Comparison of ENCODE assay signal across 15 cellular contexts in the genomic region with DNA sequence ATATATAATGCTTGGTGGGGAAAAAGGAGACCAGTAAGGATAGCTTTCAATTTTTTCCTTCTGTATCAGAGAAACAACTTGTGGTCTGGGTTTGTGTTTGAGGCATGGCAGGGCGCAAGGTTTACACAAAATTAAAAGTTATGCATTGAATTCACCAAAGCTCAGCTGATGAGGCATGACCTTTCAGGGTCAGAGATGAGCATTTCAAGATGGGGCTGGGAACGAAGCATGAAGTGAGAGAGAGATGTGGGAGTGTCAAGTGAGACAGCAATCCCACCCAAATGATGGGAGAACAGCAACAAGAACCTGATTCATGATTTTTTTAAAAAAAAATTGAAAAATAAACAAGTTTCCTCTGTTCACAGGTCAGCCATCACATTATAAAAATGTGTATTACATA. TPM values are rescaled to one million over a fixed set of nuclear protein-coding genes. Genes with fewer than 3 reads are reported as not detected.
DNase-seq lines count a peak whose midpoint lies in the region; ATAC-seq and TF ChIP-seq lines count a peak whose summit lies in the region.
"Had no signal": no experiment of that assay in that cellular context is flagged by ENCODE, and none has a peak within 500 bp of the region (broad histone marks: within the 10 kb centered on the region; RNA-seq: fewer than 3 reads in every experiment).

No MANE protein-coding gene starts in this region.

- in situ Hi-C loops in transverse colon (cut with MboI; ENCODE audit: low pct_ligation_motif_present in 1 of 4, low pct_unique_long_range_greater_than_20kb in 1 of 4, low sequenced_read_pairs in 3 of 4) = no loop called here

- TF ChIP-seq CTCF in transverse colon (IDR thresholded peaks at IDR 0.05) (no peak), suprapubic skin (IDR thresholded peaks at IDR 0.05) (no peak)

- H3K9me3 Mint-ChIP-seq in activated naive CD4-positive, alpha-beta T cell treated with anti-CD3 and anti-CD28 coated beads, Interleukin-2, amount 50 U/mL, for 24 hours = no peaks in the 10 kb centered on the region
- no peaks in the 10 kb centered on the region for H3K9me3 Mint-ChIP-seq in activated naive CD4-positive, alpha-beta T cell treated with anti-CD3 and anti-CD28 coated beads, Interleukin-2, amount 10 ng/mL, durations not matched to agents 7 days and 5 days
- H3K9me3 Mint-ChIP-seq in T-cell = no peaks in the 10 kb centered on the region
- no peaks in the 10 kb centered on the region for H3K9me3 Mint-ChIP-seq in activated naive CD8-positive, alpha-beta T cell treated with anti-CD3 and anti-CD28 coated beads for 36 hours
- H3K9me3 Mint-ChIP-seq: central memory CD8-positive, alpha-beta T cell; T-helper 1 cell treated with Interleukin-12 subunit alpha and Interleukin-12 subunit beta and Interleukin-4 antibody, amounts not matched to agents 30 μg/mL and 1 μg/mL, for 36 hours had no signal

- H3K36me3 ChIP-seq in transverse colon (no peaks in the 10 kb centered on the region), suprapubic skin (no peaks in the 10 kb centered on the region)

- peak overlapping the region; percentile 94 for H3K27ac Mint-ChIP-seq in activated naive CD4-positive, alpha-beta T cell treated with anti-CD3 and anti-CD28 coated beads, Interleukin-2, amount 50 U/mL, for 24 hours
- no peak overlapping the region for H3K27ac Mint-ChIP-seq in activated naive CD4-positive, alpha-beta T cell treated with anti-CD3 and anti-CD28 coated beads, Interleukin-2, amount 10 ng/mL, durations not matched to agents 7 days and 5 days
- peak overlapping the region; percentile 3 to 13 for H3K27ac Mint-ChIP-seq in T-cell
- H3K27ac Mint-ChIP-seq in activated naive CD8-positive, alpha-beta T cell treated with anti-CD3 and anti-CD28 coated beads for 36 hours = peak overlapping the region; percentile 90
- H3K27ac Mint-ChIP-seq: T-helper 1 cell treated with Interleukin-12 subunit alpha and Interleukin-12 subunit beta and Interleukin-4 antibody, amounts not matched to agents 30 μg/mL and 1 μg/mL, for 36 hours had no signal

- DNase-seq in activated naive CD4-positive, alpha-beta T cell treated with anti-CD3 and anti-CD28 coated beads, Interleukin-2, amount 10 ng/mL, durations not matched to agents 7 days and 5 days = no peak
- DNase-seq in T-cell = no peak
- no peak for DNase-seq in activated naive CD8-positive, alpha-beta T cell treated with anti-CD3 and anti-CD28 coated beads for 36 hours
- peak; percentile 1 for DNase-seq in transverse colon
- no peak for DNase-seq in NCI-H1694 treated with DMSO at 0.1 percent for 48 hours (lab: John Stamatoyannopoulos, UW)
- no peak for DNase-seq in suprapubic skin (ENCODE audit: low spot score in 2 of 2)
- no peak for DNase-seq in DMS153 treated with DMSO at 0.1 percent for 48 hours (lab: John Stamatoyannopoulos, UW; ENCODE audit: unreplicated experiment)
- DNase-seq: activated CD4-positive, alpha-beta T cell treated with anti-CD3 and anti-CD28 coated beads for 1 hour; Calu3; hippocampal formation; NCI-H1092 had no signal

- peaks cover 13% of the 10 kb centered on the region for H3K27me3 ChIP-seq in transverse colon
- H3K27me3 ChIP-seq in suprapubic skin = peaks cover 25% of the 10 kb centered on the region

- CTCF ChIA-PET in activated naive CD4-positive, alpha-beta T cell treated with anti-CD3 and anti-CD28 coated beads, Interleukin-2, amount 10 ng/mL, durations not matched to agents 7 days and 5 days (lab: Charles Lee) = interaction anchor here (1.7 kb wide), 1 partner anchor 64 kb away, joined by 7 read pairs; no protein-coding TSS in a partner anchor
- CTCF ChIA-PET in T-cell (lab: Charles Lee) = interaction anchor here (0.7 kb wide), 2 partner anchors 18 to 66 kb away, joined by 3 read pairs; no protein-coding TSS in a partner anchor

- H3K36me3 Mint-ChIP-seq in activated naive CD4-positive, alpha-beta T cell treated with anti-CD3 and anti-CD28 coated beads, Interleukin-2, amount 50 U/mL, for 24 hours = peaks cover 2% of the 10 kb centered on the region
- no peaks in the 10 kb centered on the region for H3K36me3 Mint-ChIP-seq in activated naive CD4-positive, alpha-beta T cell treated with anti-CD3 and anti-CD28 coated beads, Interleukin-2, amount 10 ng/mL, durations not matched to agents 7 days and 5 days
- peaks cover 4% of the 10 kb centered on the region for H3K36me3 Mint-ChIP-seq in T-cell
- peaks cover 26% of the 10 kb centered on the region for H3K36me3 Mint-ChIP-seq in activated naive CD8-positive, alpha-beta T cell treated with anti-CD3 and anti-CD28 coated beads for 36 hours

- H3K27ac ChIP-seq in transverse colon (no peak overlapping the region), suprapubic skin (no peak overlapping the region)

- no peak for ATAC-seq in T-cell (replicated peaks in 1 of 4)
- ATAC-seq: K562 had no signal

- H3K9me3 ChIP-seq in transverse colon = no peaks in the 10 kb centered on the region
- no peaks in the 10 kb centered on the region for H3K9me3 ChIP-seq in suprapubic skin

- H3K4me1 ChIP-seq in transverse colon (no peaks in the 10 kb centered on the region), suprapubic skin (peaks cover 6% of the 10 kb centered on the region)

- TF ChIP-seq EP300 in transverse colon (IDR thresholded peaks at IDR 0.05; ENCODE audit: low read depth) = no peak
- TF ChIP-seq EP300 in suprapubic skin (IDR thresholded peaks at IDR 0.05) = no peak

- H3K4me3 ChIP-seq in transverse colon = no peak overlapping the region
- H3K4me3 ChIP-seq in suprapubic skin = no peak overlapping the region
- H3K4me3 ChIP-seq: K562 had no signal

- peaks cover 85% of the 10 kb centered on the region for H3K4me1 Mint-ChIP-seq in activated naive CD4-positive, alpha-beta T cell treated with anti-CD3 and anti-CD28 coated beads, Interleukin-2, amount 50 U/mL, for 24 hours
- H3K4me1 Mint-ChIP-seq in activated naive CD4-positive, alpha-beta T cell treated with anti-CD3 and anti-CD28 coated beads, Interleukin-2, amount 10 ng/mL, durations not matched to agents 7 days and 5 days = peaks cover 34% of the 10 kb centered on the region
- peaks cover 32 to 67% (median 62%) of the 10 kb centered on the region in 3 donors for H3K4me1 Mint-ChIP-seq in T-cell
- peaks cover 88% of the 10 kb centered on the region for H3K4me1 Mint-ChIP-seq in activated naive CD8-positive, alpha-beta T cell treated with anti-CD3 and anti-CD28 coated beads for 36 hours

- WGBS in transverse colon (ENCODE audit: low coverage in 1 of 2), 2 donors = 40 to 61% methylated on average over 1 to 2 of the region's 2 CpGs
- 76% methylated on average over 2 of the region's 2 CpGs for WGBS in suprapubic skin

- no peak for TF ChIP-seq POLR2A in transverse colon (IDR thresholded peaks at IDR 0.05)
- no peak for TF ChIP-seq POLR2A in suprapubic skin (IDR thresholded peaks at IDR 0.05)

- H3K4me3 Mint-ChIP-seq in activated naive CD4-positive, alpha-beta T cell treated with anti-CD3 and anti-CD28 coated beads, Interleukin-2, amount 50 U/mL, for 24 hours = peak overlapping the region; percentile 82
- H3K4me3 Mint-ChIP-seq in activated naive CD4-positive, alpha-beta T cell treated with anti-CD3 and anti-CD28 coated beads, Interleukin-2, amount 10 ng/mL, durations not matched to agents 7 days and 5 days = no peak overlapping the region
- peak overlapping the region; percentile 30 to 62 (median 54) for H3K4me3 Mint-ChIP-seq in T-cell
- peak overlapping the region; percentile 69 for H3K4me3 Mint-ChIP-seq in activated naive CD8-positive, alpha-beta T cell treated with anti-CD3 and anti-CD28 coated beads for 36 hours
- H3K4me3 Mint-ChIP-seq: central memory CD8-positive, alpha-beta T cell; T-helper 1 cell treated with Interleukin-12 subunit alpha and Interleukin-12 subunit beta and Interleukin-4 antibody, amounts not matched to agents 30 μg/mL and 1 μg/mL, for 36 hours had no signal

- no peaks in the 10 kb centered on the region for H3K27me3 Mint-ChIP-seq in activated naive CD4-positive, alpha-beta T cell treated with anti-CD3 and anti-CD28 coated beads, Interleukin-2, amount 50 U/mL, for 24 hours
- H3K27me3 Mint-ChIP-seq in activated naive CD4-positive, alpha-beta T cell treated with anti-CD3 and anti-CD28 coated beads, Interleukin-2, amount 10 ng/mL, durations not matched to agents 7 days and 5 days = peaks cover 12% of the 10 kb centered on the region
- H3K27me3 Mint-ChIP-seq in T-cell = peaks cover 0 to 5% of the 10 kb centered on the region in 2 donors
- no peaks in the 10 kb centered on the region for H3K27me3 Mint-ChIP-seq in activated naive CD8-positive, alpha-beta T cell treated with anti-CD3 and anti-CD28 coated beads for 36 hours

- POLR2A ChIA-PET in T-cell (lab: Charles Lee) = no interaction called here

- intact Hi-C loops in transverse colon (cut with DNase I; ENCODE audit: low total_unique reads) = no loop called here

RNA-seq across cellular contexts. Expression of a gene that starts 4.9 kb away (rescaled TPM):
- total RNA-seq in T-cell = 10 to 100 TPM in 2 of 5 donors, 1 to 10 TPM in 3; 2.7 to 15.5 (median 7.8) TPM
- 10 to 100 TPM; 18.8 to 20.4 TPM for total RNA-seq in activated naive CD8-positive, alpha-beta T cell treated with anti-CD3 and anti-CD28 coated beads for 36 hours
- 10 to 100 TPM in 1 of 4 donors, 1 to 10 TPM in 2, under 1 TPM in 1; 0.40 to 16.1 (median 2.0) TPM for total RNA-seq in transverse colon
- total RNA-seq in suprapubic skin = 1 to 10 TPM in 1 of 4 donors, under 1 TPM in 1, not detected in 2; 0.72 to 1.2 TPM
- total RNA-seq: Calu3 had no signal

RNA-seq across cellular contexts. Expression of a gene that starts 55.4 kb away (rescaled TPM):
- total RNA-seq in T-cell (10 to 100 TPM; 21.9 to 41.2 (median 34.8) TPM), transverse colon (1,000 to 10,000 TPM in 3 of 4 donors, 100 to 1,000 TPM in 1; 911 to 2,535 (median 1,776) TPM), suprapubic skin (10 to 100 TPM in 3 of 4 donors, 1 to 10 TPM in 1; 9.0 to 17.9 (median 11.4) TPM)
- total RNA-seq in activated naive CD8-positive, alpha-beta T cell treated with anti-CD3 and anti-CD28 coated beads for 36 hours = 10 to 100 TPM; 69.9 to 73.6 TPM

Comparison
In these comparisons a context has a peak if more than half of its experiments do, and no peak if none do; other contexts are left out.
1. RNA of a gene that starts 55.4 kb away (total RNA-seq): 911 to 2,535 TPM in transverse colon; 69.9 to 73.6 TPM in activated naive CD8-positive, alpha-beta T cell treated with anti-CD3 and anti-CD28 coated beads for 36 hours, 21.9 to 41.2 TPM in T-cell and 9.0 to 17.9 TPM in suprapubic skin; every median in the first group is over 10 times any median in the second.